Comparison of ENCODE assay signal across 13 cellular contexts in genomic region chr4:62191446-62191845, GRCh38.
DNase-seq lines count a peak whose midpoint lies in the region; TF ChIP-seq lines count a peak whose summit lies in the region.
"Had no signal": no experiment of that assay in that cellular context is flagged by ENCODE, and none has a peak within 500 bp of the region (broad histone marks: within the 10 kb centered on the region; RNA-seq: fewer than 3 reads in every experiment).

No MANE protein-coding gene starts in this region.

- H3K27me3 ChIP-seq in SK-N-SH (ENCODE audit: insufficient read depth), result no peaks in the 10 kb centered on the region

- no peak overlapping the region for H3K9ac ChIP-seq in SK-N-SH

- no peaks in the 10 kb centered on the region for H3K9me3 ChIP-seq in SK-N-SH
- H3K9me3 ChIP-seq: A549 had no signal

- peak overlapping the region; percentile 68 for H3K27ac ChIP-seq in 22Rv1
- H3K27ac ChIP-seq in SK-N-SH (ENCODE audit: low read depth in 2 of 2, low read length in 1 of 2), result peak overlapping the region in 1 of 2 experiments; percentile 82; a peak in 2 of 4 replicates
- H3K27ac ChIP-seq: A549 had no signal

- peaks cover 0 to 3% of the 10 kb centered on the region in 2 experiments; a peak in 1 of 4 replicates for H3K4me1 ChIP-seq in SK-N-SH (ENCODE audit: control insufficient read depth in 1 of 2, insufficient read depth in 2 of 2, low read depth in 1 of 2, low read length in 1 of 2)
- H3K4me1 ChIP-seq: A549 had no signal

- CTCF ChIA-PET in SK-N-SH (lab: Yijun Ruan, JAX), result interaction anchor here (0.5 to 1.3 kb wide), 4 partner anchors 11 to 488 kb away, joined by 3 to 4 read pairs (median 3); no protein-coding TSS in a partner anchor

- POLR2A ChIA-PET in SK-N-SH (lab: Yijun Ruan, JAX), result no interaction called here

- WGBS in SK-N-SH (ENCODE audit: low lambda C conversion rate), result 34% methylated on average over 3 of the region's 3 CpGs

- DNase-seq in LNCaP clone FGC (ENCODE audit: low read depth) (peak; percentile 7), SK-N-SH (no peak), dedifferentiated amniotic fluid mesenchymal stem cell (ENCODE audit: extremely low spot score) (peak; percentile 65), NOMO-1 treated with DMSO at 0.1 percent for 48 hours (lab: John Stamatoyannopoulos, UW; ENCODE audit: unreplicated experiment) (no peak), medulla oblongata (ENCODE audit: extremely low spot score) (no peak)
- DNase-seq in stimulated activated CD8-positive, alpha-beta memory T cell treated with anti-CD3 and anti-CD28 coated beads, Interleukin-4, amount 100 ng/mL, for 48 hours, result no peak
- DNase-seq: CD8-positive, alpha-beta T cell; DND-41; GDM1; HCEC 1CT; HFFc6 had no signal

- no peaks in the 10 kb centered on the region for H4K20me1 ChIP-seq in SK-N-SH (ENCODE audit: insufficient read depth)

- TF ChIP-seq CTCF in 22Rv1 (IDR thresholded peaks at IDR 0.05) (no peak), LNCaP clone FGC (IDR thresholded peaks at IDR 0.05; ENCODE audit: control insufficient read depth, extremely low read depth, insufficient read depth) (no peak), SK-N-SH (IDR thresholded peaks at IDR 0.05) (no peak)

- H3K4me3 ChIP-seq in LNCaP clone FGC (ENCODE audit: low read depth, low read length), result no peak overlapping the region
- H3K4me3 ChIP-seq in SK-N-SH (ENCODE audit: low read depth in 2 of 2, low read length in 1 of 2), result no peak overlapping the region
- H3K4me3 ChIP-seq: A549 had no signal

- no peaks in the 10 kb centered on the region for H3K9me2 ChIP-seq in SK-N-SH

- no peaks in the 10 kb centered on the region for H3K79me2 ChIP-seq in SK-N-SH (ENCODE audit: insufficient read depth)

- no peaks in the 10 kb centered on the region for H3F3A ChIP-seq in SK-N-SH (replicated peaks; ENCODE audit: insufficient read depth)

- H3K36me3 ChIP-seq in SK-N-SH (replicated peaks in 1 of 2; ENCODE audit: control insufficient read depth in 1 of 2, insufficient read depth in 2 of 2, low read length in 1 of 2), result no peaks in the 10 kb centered on the region

- no peak overlapping the region for H3K4me2 ChIP-seq in SK-N-SH
- H3K4me2 ChIP-seq: A549 had no signal

- TF ChIP-seq RAD21 in SK-N-SH (IDR thresholded peaks at IDR 0.05; ENCODE audit: low read length), result no peak

- H2AFZ ChIP-seq in SK-N-SH (ENCODE audit: low read depth), result no peak overlapping the region

- no peak for TF ChIP-seq EP300 in SK-N-SH (IDR thresholded peaks at IDR 0.05; ENCODE audit: borderline replicate concordance in 1 of 2, low read depth in 1 of 2, low read length in 1 of 2)

TF ChIP-seq in SK-N-SH, 30 proteins besides CTCF, POLR2A, EP300 and RAD21:
- TF ChIP-seq RFX5 (IDR thresholded peaks at IDR 0.05; ENCODE audit: low read length) (no peak), TCF12 (IDR thresholded peaks at IDR 0.05) (peak; percentile 21; the same call in 1 of the 2 replicates)

Comparison
In these comparisons a context has a peak if more than half of its experiments do, and no peak if none do; other contexts are left out.
1. DNase-seq: peak in LNCaP clone FGC (single experiment) and dedifferentiated amniotic fluid mesenchymal stem cell (single experiment); none in SK-N-SH (single experiment), stimulated activated CD8-positive, alpha-beta memory T cell treated with anti-CD3 and anti-CD28 coated beads, Interleukin-4, amount 100 ng/mL, for 48 hours (single experiment), NOMO-1 treated with DMSO at 0.1 percent for 48 hours (single experiment) and medulla oblongata (single experiment).